Comparison of ENCODE assay signal across 21 cellular contexts in the genomic region with DNA sequence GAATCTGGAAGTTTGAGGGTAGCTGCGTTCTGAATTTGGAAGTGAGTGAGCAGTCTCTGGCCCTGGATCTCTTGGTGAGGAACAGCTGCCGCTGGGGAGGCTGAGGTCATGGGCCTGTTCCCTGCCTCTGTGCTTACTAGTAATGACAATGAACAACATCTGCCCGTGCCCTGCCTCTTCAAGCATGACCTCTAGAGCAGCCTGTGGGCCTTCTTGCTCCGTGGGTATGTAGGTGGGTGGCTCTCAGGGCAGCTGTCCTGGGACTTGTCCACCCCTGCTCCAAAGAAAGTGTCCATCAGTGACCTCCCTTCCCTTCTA.
A peak's percentile ranks its signal among the peaks of the same experiment; 100 is the strongest.
DNase-seq lines count a peak whose midpoint lies in the region; ATAC-seq and TF ChIP-seq lines count a peak whose summit lies in the region.
"Had no signal": no experiment of that assay in that cellular context is flagged by ENCODE, and none has a peak within 500 bp of the region (broad histone marks: within the 10 kb centered on the region; RNA-seq: fewer than 3 reads in every experiment).

No MANE protein-coding gene starts in this region.

- H4K8ac ChIP-seq in IMR-90 (ENCODE audit: low read depth in 2 of 2, low read length in 2 of 2) = no peak overlapping the region

- no peak overlapping the region for H2BK5ac ChIP-seq in IMR-90 (ENCODE audit: low read depth, low read length, poor library complexity, severe bottlenecking)

- in situ Hi-C loops in IMR-90 (cut with MboI; ENCODE audit: low sequenced_read_pairs) = no loop called here

- H4K20me1 ChIP-seq in IMR-90 (ENCODE audit: insufficient read depth, low read length) (peaks cover 3% of the 10 kb centered on the region; the same call in 1 of the 2 replicates), smooth muscle cell (ENCODE audit: low read depth) (no peaks in the 10 kb centered on the region)

- POLR2A ChIA-PET in IMR-90 (lab: Charles Lee; ENCODE audit: unreplicated experiment) = interaction anchor here (0.5 kb wide), 1 partner anchor 298 kb away, joined by 4 read pairs; no protein-coding TSS in a partner anchor

- peaks cover 27% of the 10 kb centered on the region for H3K4me1 ChIP-seq in IMR-90 (ENCODE audit: control insufficient read depth, insufficient read depth, low read length)
- no peaks in the 10 kb centered on the region for H3K4me1 ChIP-seq in left lung
- H3K4me1 ChIP-seq in smooth muscle cell (ENCODE audit: low read depth) = no peaks in the 10 kb centered on the region
- H3K4me1 ChIP-seq: foreskin keratinocyte had no signal

- H3K4ac ChIP-seq in IMR-90 (ENCODE audit: low read depth, low read length) = 0 out of 2 replicates have a peak overlapping the region, but pooled peaks have one; percentile 4

- no peak overlapping the region for H3K9ac ChIP-seq in IMR-90 (ENCODE audit: low read depth, low read length)
- no peak overlapping the region for H3K9ac ChIP-seq in smooth muscle cell (ENCODE audit: low read depth)

- H3K14ac ChIP-seq in IMR-90 (replicated peaks; ENCODE audit: low read depth, low read length) = no peak overlapping the region

- H2AK9ac ChIP-seq in IMR-90 (replicated peaks; ENCODE audit: low read depth, low read length, poor library complexity) = no peak overlapping the region

- no peak overlapping the region; the same call in 1 of the 2 replicates for H3K18ac ChIP-seq in IMR-90 (ENCODE audit: low read depth, low read length)

- BruUV-seq in IMR-90 (replicated peaks; lab: Mats Ljungman, UMichigan) = no TSS peak

- H3K27ac ChIP-seq in IMR-90 (ENCODE audit: insufficient read depth, low read length) = no peak overlapping the region
- no peak overlapping the region for H3K27ac ChIP-seq in left lung
- H3K27ac ChIP-seq in smooth muscle cell (ENCODE audit: low read depth) = peak overlapping the region; percentile 3
- H3K27ac ChIP-seq: foreskin keratinocyte, neutrophil, suprapubic skin had no signal

- H3K23ac ChIP-seq in IMR-90 (ENCODE audit: low read depth, low read length) = no peak overlapping the region

- no peak overlapping the region for H2AFZ ChIP-seq in IMR-90 (replicated peaks; ENCODE audit: low read length, poor library complexity)
- no peak overlapping the region for H2AFZ ChIP-seq in smooth muscle cell (ENCODE audit: low read depth)

- ATAC-seq in IMR-90 (ENCODE audit: low read depth) (no peak), left lung (peak; percentile 16)
- ATAC-seq: activated CD4-positive, alpha-beta T cell treated with anti-CD3 and anti-CD28 coated beads for 36 hours; activated naive CD8-positive, alpha-beta T cell treated with anti-CD3 and anti-CD28 coated beads, Interleukin-2, amount 50 U/mL, for 24 hours; foreskin keratinocyte had no signal

- no peak overlapping the region for H2AK5ac ChIP-seq in IMR-90 (ENCODE audit: low read depth, low read length)

- CTCF ChIA-PET in IMR-90 (lab: Yijun Ruan, JAX) = interaction anchor here (0.9 kb wide), 1 partner anchor 11 kb away, joined by 3 read pairs; no protein-coding TSS in a partner anchor

- DNase-seq in IMR-90 (no peak), fibroblast of mammary gland (ENCODE audit: low read depth) (peak; percentile 45), left lung (no peak), smooth muscle cell (lab: John Stamatoyannopoulos, UW; ENCODE audit: unreplicated experiment) (no peak), OCI-M1 (lab: John Stamatoyannopoulos, UW) (no peak)
- no peak for DNase-seq in activated CD8-positive, alpha-beta memory T cell treated with anti-CD3 and anti-CD28 coated beads, Interleukin-2, amount 50 U/mL, for 48 hours
- no peak for DNase-seq in activated CD4-positive, alpha-beta T cell treated with anti-CD3 and anti-CD28 coated beads for 48 hours
- DNase-seq: activated CD4-positive, alpha-beta T cell treated with anti-CD3 and anti-CD28 coated beads for 36 hours; activated CD8-positive, alpha-beta memory T cell treated with anti-CD3 and anti-CD28 coated beads, Interleukin-2, amount 50 U/mL, for 4 hours; activated effector memory CD4-positive, alpha-beta T cell treated with Interleukin-2 at 50 U/mL for 16 hours; activated naive CD8-positive, alpha-beta T cell treated with anti-CD3 and anti-CD28 coated beads, Interleukin-2, amount 50 U/mL, for 24 hours; CD4-positive, CD25-positive, alpha-beta regulatory T cell; dermis blood vessel endothelial cell; foreskin keratinocyte; NCI-H1694 treated with DMSO at 0.1 percent for 48 hours; NCI-H748 treated with DMSO at 0.1 percent for 48 hours; retina; SIG-M5; stimulated activated CD4-positive, alpha-beta T cell treated with anti-CD3 and anti-CD28 coated beads, Interleukin-15, amount 100 ng/mL, for 24 hours had no signal

- H3K4me3 ChIP-seq in IMR-90 (ENCODE audit: insufficient read depth, low read depth, low read length) = no peak overlapping the region
- H3K4me3 ChIP-seq in fibroblast of mammary gland (ENCODE audit: control insufficient read depth, low read depth, low read length) = no peak overlapping the region
- no peak overlapping the region for H3K4me3 ChIP-seq in left lung
- H3K4me3 ChIP-seq in smooth muscle cell = no peak overlapping the region
- H3K4me3 ChIP-seq: suprapubic skin had no signal

- intact Hi-C loops in IMR-90 (cut with micrococcal nuclease) = no loop called here
- intact Hi-C loops in left lung (cut with DNase I) = no loop called here

- H3K9me3 ChIP-seq in IMR-90 (ENCODE audit: control insufficient read depth, insufficient read depth, low read length) (peaks cover 6% of the 10 kb centered on the region), left lung (peaks cover 0 to 12% of the 10 kb centered on the region in 2 donors), smooth muscle cell (replicated peaks; ENCODE audit: low read depth) (no peaks in the 10 kb centered on the region)
- H3K9me3 ChIP-seq: neutrophil, suprapubic skin had no signal

- H3K79me2 ChIP-seq in smooth muscle cell (ENCODE audit: low read depth) = no peaks in the 10 kb centered on the region

- dilution Hi-C loops in IMR-90 (cut with HindIII; ENCODE audit: low sequenced_read_pairs, unreplicated experiment) = no loop called here

- no peak for TF ChIP-seq RAD21 in IMR-90 (IDR thresholded peaks at IDR 0.05; ENCODE audit: low read length)

- H3F3A ChIP-seq in smooth muscle cell (ENCODE audit: low read depth) = peaks cover 8% of the 10 kb centered on the region

- H3K36me3 ChIP-seq in IMR-90 (ENCODE audit: control insufficient read depth, insufficient read depth, low read length) = no peaks in the 10 kb centered on the region
- H3K36me3 ChIP-seq in left lung = no peaks in the 10 kb centered on the region
- no peaks in the 10 kb centered on the region for H3K36me3 ChIP-seq in smooth muscle cell (ENCODE audit: low read depth)
- H3K36me3 ChIP-seq: neutrophil, suprapubic skin had no signal

- TF ChIP-seq POLR2A in IMR-90 (IDR thresholded peaks at IDR 0.05; ENCODE audit: low read depth, low read length) = no peak

- no peak overlapping the region; the same call in 1 of the 2 replicates for H4K5ac ChIP-seq in IMR-90 (ENCODE audit: low read depth, low read length)

- TF ChIP-seq CTCF in IMR-90 (conservative IDR thresholded peaks at IDR 0.05; ENCODE audit: low read depth, low read length) (no peak), fibroblast of mammary gland (conservative IDR thresholded peaks at IDR 0.05; ENCODE audit: control insufficient read depth, insufficient read depth, low read depth, low read length) (no peak), left lung (IDR thresholded peaks at IDR 0.05) (no peak), smooth muscle cell (IDR thresholded peaks at IDR 0.05; ENCODE audit: borderline replicate concordance, insufficient read depth, poor library complexity, severe bottlenecking) (no peak)

- H3K79me1 ChIP-seq in IMR-90 (ENCODE audit: low read depth in 1 of 2, low read length in 2 of 2) = no peaks in the 10 kb centered on the region

- no CpG with 5 or more reads among the region's 4 CpGs for WGBS in IMR-90 (ENCODE audit: extremely low coverage in 2 of 2, insufficient read length in 1 of 2), 2 experiments
- WGBS in smooth muscle cell (ENCODE audit: low lambda C conversion rate) = 62% methylated on average over 4 of the region's 4 CpGs

- H2BK20ac ChIP-seq in IMR-90 (ENCODE audit: low read depth, low read length) = 0 out of 2 replicates have a peak overlapping the region, but pooled peaks have one; percentile 5

- H3K56ac ChIP-seq in IMR-90 (ENCODE audit: extremely low read depth, insufficient read depth, low read length) = no peak overlapping the region

- H2BK120ac ChIP-seq in IMR-90 (ENCODE audit: low read depth, low read length) = no peak overlapping the region

- peaks cover 12% of the 10 kb centered on the region for H3K9me1 ChIP-seq in IMR-90 (ENCODE audit: insufficient read depth, low read length)

- H3K4me2 ChIP-seq in IMR-90 (ENCODE audit: low read depth, low read length) = no peak overlapping the region
- peak overlapping the region; percentile 10 for H3K4me2 ChIP-seq in smooth muscle cell

- H2BK15ac ChIP-seq in IMR-90 (ENCODE audit: low read depth, low read length) = peak overlapping the region; percentile 53; the same call in 1 of the 3 replicates

- peaks cover 20% of the 10 kb centered on the region for H3K27me3 ChIP-seq in IMR-90 (ENCODE audit: control insufficient read depth, insufficient read depth, low read length)
- no peaks in the 10 kb centered on the region for H3K27me3 ChIP-seq in left lung
- H3K27me3 ChIP-seq in smooth muscle cell (ENCODE audit: low read depth) = no peaks in the 10 kb centered on the region
- H3K27me3 ChIP-seq: foreskin keratinocyte, neutrophil, suprapubic skin had no signal

- no peak overlapping the region for H4K91ac ChIP-seq in IMR-90 (ENCODE audit: insufficient read depth, low read depth, low read length)

TF ChIP-seq in IMR-90, 13 proteins besides CTCF, POLR2A, EP300 and RAD21 (continues in another document):
- TF ChIP-seq, protein P1, sequence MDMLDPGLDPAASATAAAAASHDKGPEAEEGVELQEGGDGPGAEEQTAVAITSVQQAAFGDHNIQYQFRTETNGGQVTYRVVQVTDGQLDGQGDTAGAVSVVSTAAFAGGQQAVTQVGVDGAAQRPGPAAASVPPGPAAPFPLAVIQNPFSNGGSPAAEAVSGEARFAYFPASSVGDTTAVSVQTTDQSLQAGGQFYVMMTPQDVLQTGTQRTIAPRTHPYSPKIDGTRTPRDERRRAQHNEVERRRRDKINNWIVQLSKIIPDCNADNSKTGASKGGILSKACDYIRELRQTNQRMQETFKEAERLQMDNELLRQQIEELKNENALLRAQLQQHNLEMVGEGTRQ (IDR thresholded peaks at IDR 0.05; ENCODE audit: low read depth, low read length) = no peak
- TF ChIP-seq SMC3 (IDR thresholded peaks at IDR 0.05; ENCODE audit: low read depth, low read length) = no peak
- no peak for TF ChIP-seq CHD1 (IDR thresholded peaks at IDR 0.05; ENCODE audit: low read depth, low read length)
- no peak for TF ChIP-seq RFX5 (IDR thresholded peaks at IDR 0.05; ENCODE audit: low read depth, low read length)
- TF ChIP-seq BHLHE40 (IDR thresholded peaks at IDR 0.05; ENCODE audit: low read depth, low read length) = no peak
